In the genomic region with DNA sequence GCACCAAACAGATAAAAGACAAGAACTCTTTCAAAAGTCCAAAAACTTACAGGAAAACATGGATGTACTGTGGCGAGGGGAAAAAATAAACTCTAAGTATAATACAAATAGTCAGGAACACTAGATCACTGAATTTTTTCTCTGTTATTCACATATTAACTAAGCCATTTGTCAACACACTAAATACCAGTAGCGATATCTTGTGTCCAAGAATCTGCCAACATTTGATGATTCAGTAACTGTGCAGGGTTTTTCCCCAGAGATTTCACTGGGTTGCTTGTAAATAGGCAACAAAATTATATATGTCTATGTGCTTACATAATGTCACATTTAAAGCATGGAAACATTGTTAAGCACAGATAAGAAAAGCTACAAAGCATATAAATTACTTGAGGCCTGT, we compare ENCODE assay signal across 15 cellular contexts.
A peak's percentile ranks its signal among the peaks of the same experiment; 100 is the strongest.
DNase-seq lines count a peak whose midpoint lies in the region; TF ChIP-seq lines count a peak whose summit lies in the region.
"Had no signal": no experiment of that assay in that cellular context is flagged by ENCODE, and none has a peak within 500 bp of the region (broad histone marks: within the 10 kb centered on the region; RNA-seq: fewer than 3 reads in every experiment).

No MANE protein-coding gene starts in this region.

- H3K36me3 ChIP-seq in ACC112 (ENCODE audit: insufficient read depth, low read length) (no peaks in the 10 kb centered on the region), MG63 (no peaks in the 10 kb centered on the region)
- H3K36me3 ChIP-seq: neutrophil, stomach had no signal

- peaks cover 10% of the 10 kb centered on the region for H3K4me1 ChIP-seq in ACC112 (ENCODE audit: control insufficient read depth, insufficient read depth, low read length, unreplicated experiment)
- H3K4me1 ChIP-seq: stomach had no signal

- H3K4me3 ChIP-seq in ACC112 (ENCODE audit: low read depth, low read length): peak overlapping the region; percentile 26; the same call in 1 of the 2 replicates
- no peak overlapping the region for H3K4me3 ChIP-seq in MG63
- H3K4me3 ChIP-seq in astrocyte of the spinal cord (ENCODE audit: low read depth, low read length): no peak overlapping the region
- H3K4me3 ChIP-seq: stomach had no signal

- TF ChIP-seq CTCF in astrocyte of the spinal cord (IDR thresholded peaks at IDR 0.05; ENCODE audit: low read depth, low read length): no peak

- DNase-seq in MG63 (peak; percentile 39), astrocyte of the spinal cord (ENCODE audit: low read depth, low spot score) (peak; percentile 75), kidney tubule cell (ENCODE audit: low spot score) (peak; percentile 67), hippocampal formation (lab: John Stamatoyannopoulos, UW) (no peak), HuH-7 (ENCODE audit: low spot score) (no peak), NCI-H524 (lab: John Stamatoyannopoulos, UW) (no peak)
- no peak for DNase-seq in activated effector memory CD4-positive, alpha-beta T cell treated with anti-CD3 and anti-CD28 coated beads, Interleukin-2, amount 50 U/mL, for 16 hours
- DNase-seq: activated naive CD4-positive, alpha-beta T cell treated with Interleukin-2 at 50 U/mL for 16 hours; erythroblast; Karpas-422; NCI-H2081; small intestine; stomach had no signal

- no peaks in the 10 kb centered on the region for H3K79me2 ChIP-seq in ACC112 (ENCODE audit: control insufficient read depth, insufficient read depth, low read length, unreplicated experiment)

- H3K27ac ChIP-seq in ACC112 (ENCODE audit: low read depth, low read length): no peak overlapping the region
- H3K27ac ChIP-seq: neutrophil, stomach had no signal

- H2AFZ ChIP-seq in ACC112 (ENCODE audit: low read length, unreplicated experiment): no peak overlapping the region

- peaks cover 46% of the 10 kb centered on the region for H3K27me3 ChIP-seq in ACC112 (ENCODE audit: insufficient read depth, low read length)
- H3K27me3 ChIP-seq in MG63: no peaks in the 10 kb centered on the region
- H3K27me3 ChIP-seq: neutrophil, stomach had no signal

- H3K9me3 ChIP-seq in MG63: no peaks in the 10 kb centered on the region; the same call in 1 of the 2 replicates
- H3K9me3 ChIP-seq: neutrophil, stomach had no signal

- in situ Hi-C loops in astrocyte of the spinal cord (cut with HindIII; ENCODE audit: low sequenced_read_pairs): no loop called here

Comparison
In these comparisons a context has a peak if more than half of its experiments do, and no peak if none do; other contexts are left out.
1. DNase-seq: peak in MG63 (single experiment), astrocyte of the spinal cord (single experiment) and kidney tubule cell (single experiment); none in hippocampal formation (0 of 2), HuH-7 (single experiment), activated effector memory CD4-positive, alpha-beta T cell treated with anti-CD3 and anti-CD28 coated beads, Interleukin-2, amount 50 U/mL, for 16 hours (single experiment) and NCI-H524 (0 of 2).